ENCODE assay signal across 15 cellular contexts in the genomic region with DNA sequence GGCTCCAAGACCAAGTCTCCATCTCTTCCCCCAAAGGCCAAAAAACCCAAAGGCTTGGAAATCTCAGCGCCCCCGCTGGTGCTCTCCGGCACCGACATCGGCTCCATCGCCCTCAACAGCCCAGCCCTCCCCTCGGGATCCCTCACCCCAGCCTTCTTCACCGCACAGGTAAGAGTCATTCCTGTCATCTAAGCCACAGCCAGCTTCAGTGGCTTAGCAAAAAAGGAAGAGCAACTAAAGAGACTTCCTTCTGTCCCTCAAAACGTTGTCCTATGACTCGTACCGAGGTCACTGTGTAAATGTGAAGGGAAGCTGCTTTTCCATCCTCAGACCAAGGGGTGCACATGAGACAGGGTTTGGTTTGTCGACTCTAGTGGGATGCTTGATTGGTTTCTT. TPM values are rescaled to one million over a fixed set of nuclear protein-coding genes. Genes with fewer than 3 reads are reported as not detected.
DNase-seq lines count a peak whose midpoint lies in the region; ATAC-seq lines count a peak whose summit lies in the region.
"Had no signal": no experiment of that assay in that cellular context is flagged by ENCODE, and none has a peak within 500 bp of the region (broad histone marks: within the 10 kb centered on the region; RNA-seq: fewer than 3 reads in every experiment).

No MANE protein-coding gene starts in this region.

- no peaks in the 10 kb centered on the region for H3K9me3 ChIP-seq in mesenchymal stem cell (ENCODE audit: control insufficient read depth, low read length)
- H3K9me3 ChIP-seq: A549, heart left ventricle had no signal

- no peak overlapping the region for H2BK15ac ChIP-seq in mesenchymal stem cell (ENCODE audit: low read depth, poor library complexity, severe bottlenecking)

- H3K36me3 Mint-ChIP-seq in activated T-helper 2 cell treated with anti-CD3 and anti-CD28 coated beads, Interferon-gamma antibody, Interleukin-2, Interleukin-4, amounts not matched to agents 10 μg/mL and 5 μg/mL and 100 μg/mL, durations not matched to agents 14 hours and 24 hours and 36 hours (ENCODE audit: low read depth): peaks cover 66% of the 10 kb centered on the region

- H2AK5ac ChIP-seq in mesenchymal stem cell (ENCODE audit: low read length, severe bottlenecking): no peak overlapping the region

- no peak overlapping the region for H3K4me3 ChIP-seq in mesenchymal stem cell (ENCODE audit: insufficient read depth in 1 of 2, low read depth in 1 of 2, low read length in 2 of 2)
- H3K4me3 ChIP-seq: A549, heart left ventricle had no signal

- no peak overlapping the region for H3K23ac ChIP-seq in mesenchymal stem cell (ENCODE audit: low read length in 2 of 2)

- H3K4me2 ChIP-seq in mesenchymal stem cell (ENCODE audit: low read length, poor library complexity, severe bottlenecking): no peak overlapping the region
- H3K4me2 ChIP-seq: A549 had no signal

- intact Hi-C loops in activated T-helper 2 cell treated with anti-CD3 and anti-CD28 coated beads, Interferon-gamma antibody, Interleukin-2, Interleukin-4, amounts not matched to agents 10 μg/mL and 5 μg/mL and 100 μg/mL, durations not matched to agents 14 hours and 24 hours and 36 hours (cut with micrococcal nuclease): no loop called here

- no peak overlapping the region for H3K4me3 Mint-ChIP-seq in activated T-helper 2 cell treated with anti-CD3 and anti-CD28 coated beads, Interferon-gamma antibody, Interleukin-2, Interleukin-4, amounts not matched to agents 10 μg/mL and 5 μg/mL and 100 μg/mL, durations not matched to agents 14 hours and 24 hours and 36 hours (ENCODE audit: low read depth)
- H3K4me3 Mint-ChIP-seq: activated CD8-positive, alpha-beta memory T cell treated with anti-CD3 and anti-CD28 coated beads, Interleukin-2, amount 10 ng/mL, durations not matched to agents 7 days and 5 days; T-helper 1 cell treated with Interleukin-12 subunit alpha and Interleukin-12 subunit beta and Interleukin-4 antibody, amounts not matched to agents 30 μg/mL and 1 μg/mL, for 36 hours had no signal

- no peak overlapping the region for H2AFZ ChIP-seq in mesenchymal stem cell (ENCODE audit: low read depth, low read length)

- peak; percentile 36 for DNase-seq in activated CD4-positive, alpha-beta T cell treated with anti-CD3 and anti-CD28 coated beads for 48 hours
- DNase-seq in activated CD4-positive, alpha-beta T cell treated with anti-CD3 and anti-CD28 coated beads for 1 hour: no peak
- peak; percentile 31 for DNase-seq in HK-2 (ENCODE audit: unreplicated experiment)
- no peak for DNase-seq in activated T-helper 2 cell treated with anti-CD3 and anti-CD28 coated beads, Interferon-gamma antibody, Interleukin-2, Interleukin-4, amounts not matched to agents 10 μg/mL and 5 μg/mL and 100 μg/mL, durations not matched to agents 14 hours and 24 hours and 36 hours (ENCODE audit: low spot score)
- DNase-seq in mesenchymal stem cell: peak; percentile 51
- DNase-seq in globus pallidus (ENCODE audit: low spot score): no peak
- DNase-seq in NCI-H774 (lab: John Stamatoyannopoulos, UW): no peak
- DNase-seq: activated CD8-positive, alpha-beta memory T cell treated with anti-CD3 and anti-CD28 coated beads, Interleukin-2, amount 10 ng/mL, durations not matched to agents 7 days and 5 days; aorta; heart left ventricle; left ventricle myocardium superior; NCI-H1694 treated with DMSO at 0.1 percent for 48 hours had no signal

- no peak overlapping the region for H3K9ac ChIP-seq in mesenchymal stem cell (ENCODE audit: low read length)

- H2BK12ac ChIP-seq in mesenchymal stem cell (ENCODE audit: low read length in 2 of 2): no peak overlapping the region

- H3K27ac Mint-ChIP-seq in activated T-helper 2 cell treated with anti-CD3 and anti-CD28 coated beads, Interferon-gamma antibody, Interleukin-2, Interleukin-4, amounts not matched to agents 10 μg/mL and 5 μg/mL and 100 μg/mL, durations not matched to agents 14 hours and 24 hours and 36 hours: peak overlapping the region; percentile 44
- H3K27ac Mint-ChIP-seq: activated CD8-positive, alpha-beta memory T cell treated with anti-CD3 and anti-CD28 coated beads, Interleukin-2, amount 10 ng/mL, durations not matched to agents 7 days and 5 days; T-helper 1 cell treated with Interleukin-12 subunit alpha and Interleukin-12 subunit beta and Interleukin-4 antibody, amounts not matched to agents 30 μg/mL and 1 μg/mL, for 36 hours had no signal

- H2BK5ac ChIP-seq in mesenchymal stem cell (ENCODE audit: low read depth, low read length, poor library complexity, severe bottlenecking): no peak overlapping the region

- peaks cover 28% of the 10 kb centered on the region for H3K4me1 Mint-ChIP-seq in activated T-helper 2 cell treated with anti-CD3 and anti-CD28 coated beads, Interferon-gamma antibody, Interleukin-2, Interleukin-4, amounts not matched to agents 10 μg/mL and 5 μg/mL and 100 μg/mL, durations not matched to agents 14 hours and 24 hours and 36 hours (ENCODE audit: low read depth)

- H4K8ac ChIP-seq in mesenchymal stem cell (ENCODE audit: low read length): no peak overlapping the region

- no peaks in the 10 kb centered on the region for H3K9me3 Mint-ChIP-seq in activated T-helper 2 cell treated with anti-CD3 and anti-CD28 coated beads, Interferon-gamma antibody, Interleukin-2, Interleukin-4, amounts not matched to agents 10 μg/mL and 5 μg/mL and 100 μg/mL, durations not matched to agents 14 hours and 24 hours and 36 hours
- H3K9me3 Mint-ChIP-seq: T-helper 1 cell treated with Interleukin-12 subunit alpha and Interleukin-12 subunit beta and Interleukin-4 antibody, amounts not matched to agents 30 μg/mL and 1 μg/mL, for 36 hours had no signal

- peaks cover 48 to 55% of the 10 kb centered on the region in 2 experiments for H3K36me3 ChIP-seq in mesenchymal stem cell (ENCODE audit: control insufficient read depth in 1 of 2, insufficient read depth in 2 of 2, low read depth in 1 of 2, low read length in 2 of 2)

- no peak for ATAC-seq in GM18909 (IDR thresholded peaks at IDR 0.05; ENCODE audit: poor library complexity, unreplicated experiment)
- ATAC-seq: activated CD8-positive, alpha-beta memory T cell treated with anti-CD3 and anti-CD28 coated beads, Interleukin-2, amount 10 ng/mL, durations not matched to agents 7 days and 5 days; heart left ventricle; left ventricle myocardium superior had no signal

- H3K4ac ChIP-seq in mesenchymal stem cell (ENCODE audit: low read depth in 1 of 2, low read length in 2 of 2): no peak overlapping the region

- H3K27me3 ChIP-seq in mesenchymal stem cell (ENCODE audit: control insufficient read depth in 1 of 2, insufficient read depth in 1 of 2, low read length in 2 of 2): no peaks in the 10 kb centered on the region
- H3K27me3 ChIP-seq: heart left ventricle had no signal

- WGBS in mesenchymal stem cell: 83% methylated on average over 12 of the region's 12 CpGs

- peaks cover 10% of the 10 kb centered on the region for H3K4me1 ChIP-seq in mesenchymal stem cell (ENCODE audit: control insufficient read depth, insufficient read depth, low read depth, low read length)

- no peak overlapping the region for H3K18ac ChIP-seq in mesenchymal stem cell (ENCODE audit: low read depth in 1 of 2, low read length in 2 of 2)

- no peak overlapping the region for H2BK120ac ChIP-seq in mesenchymal stem cell (ENCODE audit: low read depth, low read length)

- H3K14ac ChIP-seq in mesenchymal stem cell (ENCODE audit: low read length in 2 of 2): no peak overlapping the region

- no peak overlapping the region for H4K91ac ChIP-seq in mesenchymal stem cell (ENCODE audit: low read length)

- H3K27ac ChIP-seq in mesenchymal stem cell (ENCODE audit: low read length, poor library complexity, severe bottlenecking): no peak overlapping the region
- H3K27ac ChIP-seq: A549 had no signal

- peaks cover 40% of the 10 kb centered on the region for H3K79me1 ChIP-seq in mesenchymal stem cell (replicated peaks; ENCODE audit: low read length, poor library complexity, severe bottlenecking)

- no peaks in the 10 kb centered on the region for H3K27me3 Mint-ChIP-seq in activated T-helper 2 cell treated with anti-CD3 and anti-CD28 coated beads, Interferon-gamma antibody, Interleukin-2, Interleukin-4, amounts not matched to agents 10 μg/mL and 5 μg/mL and 100 μg/mL, durations not matched to agents 14 hours and 24 hours and 36 hours (ENCODE audit: low read depth)
- H3K27me3 Mint-ChIP-seq: activated CD8-positive, alpha-beta memory T cell treated with anti-CD3 and anti-CD28 coated beads, Interleukin-2, amount 10 ng/mL, durations not matched to agents 7 days and 5 days had no signal

RNA-seq across cellular contexts. Expression of gene ELK3, which starts 53.4 kb away (rescaled TPM):
- total RNA-seq in activated T-helper 2 cell treated with anti-CD3 and anti-CD28 coated beads, Interferon-gamma antibody, Interleukin-2, Interleukin-4, amounts not matched to agents 10 μg/mL and 5 μg/mL and 100 μg/mL, durations not matched to agents 14 hours and 24 hours and 36 hours: 37.0 and 39.7 TPM in 2 replicates
- 62.4 TPM for polyA plus RNA-seq in mesenchymal stem cell (2013, experiment 1 of 2)
- 63.9 TPM for polyA plus RNA-seq in mesenchymal stem cell (2013, experiment 2 of 2)

Comparison
In these comparisons a context has a peak if more than half of its experiments do, and no peak if none do; other contexts are left out.
1. DNase-seq: peak in activated CD4-positive, alpha-beta T cell treated with anti-CD3 and anti-CD28 coated beads for 48 hours (single experiment), HK-2 (single experiment) and mesenchymal stem cell (single experiment); none in activated CD4-positive, alpha-beta T cell treated with anti-CD3 and anti-CD28 coated beads for 1 hour (single experiment), activated T-helper 2 cell treated with anti-CD3 and anti-CD28 coated beads, Interferon-gamma antibody, Interleukin-2, Interleukin-4, amounts not matched to agents 10 μg/mL and 5 μg/mL and 100 μg/mL, durations not matched to agents 14 hours and 24 hours and 36 hours (single experiment), globus pallidus (single experiment) and NCI-H774 (single experiment).